In genomic region chr6:56851104-56851503, GRCh38 we compare ENCODE assay signal across 8 cellular contexts.
DNase-seq lines count a peak whose midpoint lies in the region; ATAC-seq and TF ChIP-seq lines count a peak whose summit lies in the region.

No MANE protein-coding gene starts in this region.

- H3K36me3 ChIP-seq in CD8-positive, alpha-beta T cell (ENCODE audit: insufficient read depth, low read length) = no peaks in the 10 kb centered on the region
- no peaks in the 10 kb centered on the region for H3K36me3 ChIP-seq in Loucy (ENCODE audit: insufficient read depth, low read length)

- H3K4me3 Mint-ChIP-seq in CD8-positive, alpha-beta T cell = peak overlapping the region; percentile 66
- peak overlapping the region; percentile 53 to 83 (median 77) for H3K4me3 Mint-ChIP-seq in naive thymus-derived CD8-positive, alpha-beta T cell

- H3K79me2 ChIP-seq in Loucy (ENCODE audit: insufficient read depth, low read length) = no peaks in the 10 kb centered on the region

- H3K27ac Mint-ChIP-seq in CD8-positive, alpha-beta T cell = no peak overlapping the region
- no peak overlapping the region for H3K27ac Mint-ChIP-seq in naive thymus-derived CD8-positive, alpha-beta T cell

- H3K4me1 ChIP-seq in CD8-positive, alpha-beta T cell (ENCODE audit: insufficient read depth, low read length) = peaks cover 12% of the 10 kb centered on the region
- H3K4me1 ChIP-seq in Loucy (ENCODE audit: insufficient read depth, low read length, poor library complexity, severe bottlenecking) = peaks cover 21% of the 10 kb centered on the region

- no peak for DNase-seq in CD8-positive, alpha-beta T cell
- DNase-seq in epithelial cell of esophagus (ENCODE audit: low read depth) (peak; percentile 47), DMS153 (lab: John Stamatoyannopoulos, UW) (no peak), HEK293T (ENCODE audit: extremely low spot score) (no peak), left colon (no peak), NCI-H1436 treated with DMSO at 0.1 percent for 48 hours (lab: John Stamatoyannopoulos, UW) (no peak)
- DNase-seq in naive thymus-derived CD8-positive, alpha-beta T cell = no peak

- peaks cover 8% of the 10 kb centered on the region for H3K27me3 ChIP-seq in CD8-positive, alpha-beta T cell (ENCODE audit: insufficient read depth, low read length)
- H3K27me3 ChIP-seq in Loucy (ENCODE audit: insufficient read depth, low read length, poor library complexity, severe bottlenecking) = no peaks in the 10 kb centered on the region

- intact Hi-C loops in CD8-positive, alpha-beta T cell (cut with DNase I, micrococcal nuclease) = no loop called here
- intact Hi-C loops in left colon (cut with DNase I, micrococcal nuclease) = loop anchor here in 1 of 2 donors (5.0 to 10.0 kb wide), 2 partner anchors 146 to 214 kb away; no protein-coding TSS in a partner anchor

- no peaks in the 10 kb centered on the region for H3K9me3 Mint-ChIP-seq in CD8-positive, alpha-beta T cell
- peaks cover 0 to 3% (median 0%) of the 10 kb centered on the region in 9 donors for H3K9me3 Mint-ChIP-seq in naive thymus-derived CD8-positive, alpha-beta T cell

- H3K9ac ChIP-seq in Loucy (ENCODE audit: low read depth, low read length, poor library complexity, severe bottlenecking) = peak overlapping the region; percentile 63

- ATAC-seq in CD8-positive, alpha-beta T cell = no peak
- ATAC-seq in naive thymus-derived CD8-positive, alpha-beta T cell = no peak
- no peak for ATAC-seq in left colon

- CTCF ChIA-PET in CD8-positive, alpha-beta T cell (lab: Charles Lee) = no interaction called here
- CTCF ChIA-PET in HEK293T (lab: Yijun Ruan, JAX) = interaction anchor here (0.7 to 3.4 kb wide), 14 partner anchors 9 to 216 kb away, joined by 3 to 24 read pairs (median 5); no protein-coding TSS in a partner anchor

- H3K9me2 ChIP-seq in Loucy (replicated peaks; ENCODE audit: low read depth, low read length) = no peaks in the 10 kb centered on the region

- no peaks in the 10 kb centered on the region for H3F3A ChIP-seq in Loucy (ENCODE audit: low read depth)

- H3K4me2 ChIP-seq in Loucy (ENCODE audit: low read depth, low read length, poor library complexity, severe bottlenecking) = peak overlapping the region; percentile 65

- H3K4me3 ChIP-seq in CD8-positive, alpha-beta T cell (ENCODE audit: low read depth, low read length) = peak overlapping the region; percentile 36
- H3K4me3 ChIP-seq in Loucy (ENCODE audit: low read length, poor library complexity, severe bottlenecking) (peak overlapping the region; percentile 79), epithelial cell of esophagus (ENCODE audit: low read length) (peak overlapping the region; percentile 47)

- TF ChIP-seq CTCF in CD8-positive, alpha-beta T cell (IDR thresholded peaks at IDR 0.05) = no peak
- TF ChIP-seq CTCF in Loucy (conservative IDR thresholded peaks at IDR 0.05; ENCODE audit: low read length) (no peak), epithelial cell of esophagus (IDR thresholded peaks at IDR 0.05; ENCODE audit: insufficient read depth, low read depth, low read length, missing control alignments) (no peak)

- H2AFZ ChIP-seq in Loucy (ENCODE audit: low read length) = peak overlapping the region; percentile 92

- POLR2A ChIA-PET in CD8-positive, alpha-beta T cell (lab: Charles Lee) = no interaction called here
- POLR2A ChIA-PET in naive thymus-derived CD8-positive, alpha-beta T cell (lab: Charles Lee) = no interaction called here
- POLR2A ChIA-PET in HEK293T (lab: Yijun Ruan, JAX) = no interaction called here

- H3K4me1 Mint-ChIP-seq in CD8-positive, alpha-beta T cell (ENCODE audit: low read depth) = peaks cover 20% of the 10 kb centered on the region
- H3K4me1 Mint-ChIP-seq in naive thymus-derived CD8-positive, alpha-beta T cell = peaks cover 11 to 21% (median 21%) of the 10 kb centered on the region in 4 donors

- H3K36me3 Mint-ChIP-seq in CD8-positive, alpha-beta T cell = no peaks in the 10 kb centered on the region
- H3K36me3 Mint-ChIP-seq in naive thymus-derived CD8-positive, alpha-beta T cell = no peaks in the 10 kb centered on the region

- no peaks in the 10 kb centered on the region for H3K9me3 ChIP-seq in CD8-positive, alpha-beta T cell (ENCODE audit: low read length)
- no peaks in the 10 kb centered on the region for H3K9me3 ChIP-seq in Loucy (ENCODE audit: insufficient read depth, low read depth, low read length)

- H3K27ac ChIP-seq in CD8-positive, alpha-beta T cell (ENCODE audit: low read depth, low read length) = no peak overlapping the region

- no peaks in the 10 kb centered on the region for H4K20me1 ChIP-seq in Loucy (ENCODE audit: insufficient read depth, low read length, poor library complexity, severe bottlenecking)

- peaks cover 52% of the 10 kb centered on the region for H3K27me3 Mint-ChIP-seq in CD8-positive, alpha-beta T cell (ENCODE audit: low read depth)
- peaks cover 34 to 62% (median 49%) of the 10 kb centered on the region in 5 donors for H3K27me3 Mint-ChIP-seq in naive thymus-derived CD8-positive, alpha-beta T cell

TF ChIP-seq in HEK293T, 16 proteins besides CTCF, POLR2A, EP300 and RAD21:
- TF ChIP-seq ELF4 (IDR thresholded peaks at IDR 0.05) (no peak), BHLHE40 (IDR thresholded peaks at IDR 0.05; ENCODE audit: borderline replicate concordance) (no peak), FOXA1 (IDR thresholded peaks at IDR 0.05) (no peak), SP1 (IDR thresholded peaks at IDR 0.05) (no peak), CTBP1 (IDR thresholded peaks at IDR 0.05; ENCODE audit: borderline replicate concordance) (no peak), ARNT (IDR thresholded peaks at IDR 0.05) (no peak)
